In genomic region chr1:19208710-19209438, GRCh38 we compare ENCODE assay signal across 1 cellular context.
TF ChIP-seq lines count a peak whose summit lies in the region.

No MANE protein-coding gene starts in this region.

TF ChIP-seq in GM12878, 131 proteins besides CTCF, POLR2A, EP300 and RAD21:
- no peak for TF ChIP-seq ZNF24 (IDR thresholded peaks at IDR 0.05)
- no peak for TF ChIP-seq ZNF274 (IDR thresholded peaks at IDR 0.05; ENCODE audit: insufficient read depth, insufficient read length)
- TF ChIP-seq MXI1 (IDR thresholded peaks at IDR 0.05; ENCODE audit: low read depth, low read length), result no peak
- no peak for TF ChIP-seq NR2C1 (IDR thresholded peaks at IDR 0.05)
- no peak for TF ChIP-seq ATF3 (IDR thresholded peaks at IDR 0.05; ENCODE audit: borderline replicate concordance, extremely low read depth, low read depth, low read length)
- TF ChIP-seq IKZF2 (IDR thresholded peaks at IDR 0.05), result no peak
- no peak for TF ChIP-seq EZH2 (IDR thresholded peaks at IDR 0.05; ENCODE audit: borderline replicate concordance, control insufficient read depth, low read depth, low read length)
- TF ChIP-seq ZBED1 (IDR thresholded peaks at IDR 0.05; ENCODE audit: borderline replicate concordance), result no peak
- TF ChIP-seq EGR1 (IDR thresholded peaks at IDR 0.05; ENCODE audit: borderline replicate concordance in 1 of 2, low read depth in 2 of 2, low read length in 2 of 2), result no peak
- TF ChIP-seq CUX1 (IDR thresholded peaks at IDR 0.05; ENCODE audit: insufficient replicate concordance, low read depth, low read length), result no peak
- TF ChIP-seq SMAD5 (IDR thresholded peaks at IDR 0.05; ENCODE audit: low read depth), result no peak
- TF ChIP-seq YY1 (IDR thresholded peaks at IDR 0.05; ENCODE audit: low read depth, low read length), result no peak
- no peak for TF ChIP-seq BHLHE40 (IDR thresholded peaks at IDR 0.05; ENCODE audit: borderline replicate concordance in 1 of 2, low read depth in 2 of 2, low read length in 1 of 2)
- no peak for TF ChIP-seq FOS (IDR thresholded peaks at IDR 0.05; ENCODE audit: borderline replicate concordance, extremely low read depth, insufficient read length)
